Comparison of ENCODE assay signal across 22 cellular contexts in the genomic region with DNA sequence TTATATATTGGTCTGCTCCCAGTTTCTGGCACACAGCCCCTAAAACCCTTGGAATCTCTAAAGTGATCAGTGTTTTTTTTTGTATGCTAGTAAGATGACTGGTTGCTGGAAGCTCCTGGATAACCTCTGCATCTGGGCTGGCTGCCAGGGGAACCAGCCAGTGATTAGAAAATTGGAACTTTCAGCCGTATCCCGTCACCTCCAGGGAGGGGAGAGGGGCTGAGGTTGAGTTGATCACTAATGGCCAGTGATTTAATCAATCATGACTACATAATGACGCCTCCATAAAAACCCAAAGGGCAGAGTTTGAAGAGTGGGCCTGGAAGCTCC. TPM values are rescaled to one million over a fixed set of nuclear protein-coding genes. Genes with fewer than 3 reads are reported as not detected.
DNase-seq lines count a peak whose midpoint lies in the region; ATAC-seq and TF ChIP-seq lines count a peak whose summit lies in the region.
"Had no signal": no experiment of that assay in that cellular context is flagged by ENCODE, and none has a peak within 500 bp of the region (broad histone marks: within the 10 kb centered on the region; RNA-seq: fewer than 3 reads in every experiment).

No MANE protein-coding gene starts in this region.

- H3K36me3 ChIP-seq in SK-N-SH (replicated peaks in 1 of 2; ENCODE audit: control insufficient read depth in 1 of 2, insufficient read depth in 2 of 2, low read length in 1 of 2) (no peaks in the 10 kb centered on the region), heart right ventricle (no peaks in the 10 kb centered on the region)
- H3K36me3 ChIP-seq: HAP-1 had no signal

- no peak for TF ChIP-seq RAD21 in SK-N-SH (IDR thresholded peaks at IDR 0.05; ENCODE audit: low read length)

- H3K27ac ChIP-seq in SK-N-SH (ENCODE audit: low read depth in 2 of 2, low read length in 1 of 2) (no peak overlapping the region), VCaP (peak overlapping the region; percentile 10; the same call in 1 of the 2 replicates), heart right ventricle (no peak overlapping the region)
- H3K27ac ChIP-seq: HL-60, KMS-11, RWPE1 had no signal

- no peaks in the 10 kb centered on the region for H4K20me1 ChIP-seq in SK-N-SH (ENCODE audit: insufficient read depth)

- H3K9me3 ChIP-seq in SK-N-SH, result 0 out of 2 replicates have a peak, but pooled peaks cover 5% of the 10 kb centered on the region
- H3K9me3 ChIP-seq in heart right ventricle, result peaks cover 0 to 28% (median 15%) of the 10 kb centered on the region in 11 donors

- no peaks in the 10 kb centered on the region for H3K9me2 ChIP-seq in SK-N-SH

- H3F3A ChIP-seq in SK-N-SH (replicated peaks; ENCODE audit: insufficient read depth), result no peaks in the 10 kb centered on the region

- H3K4me3 ChIP-seq in SK-N-SH (ENCODE audit: low read depth in 2 of 2, low read length in 1 of 2) (no peak overlapping the region), heart right ventricle (no peak overlapping the region)
- H3K4me3 ChIP-seq: HAP-1 had no signal

- TF ChIP-seq CTCF in SK-N-SH (IDR thresholded peaks at IDR 0.05) (no peak), VCaP (conservative IDR thresholded peaks at IDR 0.05) (no peak), heart right ventricle (IDR thresholded peaks at IDR 0.05) (no peak)

- WGBS in SK-N-SH (ENCODE audit: low lambda C conversion rate), result 28% methylated on average over 3 of the region's 3 CpGs
- WGBS in heart right ventricle, 2 donors, result 21 to 35% methylated on average over 3 of the region's 3 CpGs

- no peaks in the 10 kb centered on the region for H3K79me2 ChIP-seq in SK-N-SH (ENCODE audit: insufficient read depth)

- peaks cover 0 to 14% of the 10 kb centered on the region in 2 experiments; a peak in 2 of 4 replicates for H3K4me1 ChIP-seq in SK-N-SH (ENCODE audit: control insufficient read depth in 1 of 2, insufficient read depth in 2 of 2, low read depth in 1 of 2, low read length in 1 of 2)
- H3K4me1 ChIP-seq in heart right ventricle, result no peaks in the 10 kb centered on the region
- H3K4me1 ChIP-seq: HAP-1 had no signal

- no peak overlapping the region for H3K9ac ChIP-seq in SK-N-SH
- H3K9ac ChIP-seq: KMS-11 had no signal

- POLR2A ChIA-PET in SK-N-SH (lab: Yijun Ruan, JAX), result interaction anchor here (1.0 to 1.2 kb wide), 2 partner anchors 48 to 134 kb away, joined by 3 read pairs; a partner anchor contains a TSS

- H3K27me3 ChIP-seq in SK-N-SH (ENCODE audit: insufficient read depth) (no peaks in the 10 kb centered on the region), heart right ventricle (peaks cover 0 to 4% (median 0%) of the 10 kb centered on the region in 7 donors)

- no peak for TF ChIP-seq EP300 in SK-N-SH (IDR thresholded peaks at IDR 0.05; ENCODE audit: borderline replicate concordance in 1 of 2, low read depth in 1 of 2, low read length in 1 of 2)

- no peak overlapping the region for H2AFZ ChIP-seq in SK-N-SH (ENCODE audit: low read depth)

- intact Hi-C loops in heart right ventricle (cut with DNase I), result no loop called here

- H3K4me2 ChIP-seq in SK-N-SH, result no peak overlapping the region
- H3K4me2 ChIP-seq: KMS-11 had no signal

- peak; percentile 72 for DNase-seq in DMS153 treated with DMSO at 0.1 percent for 48 hours (lab: John Stamatoyannopoulos, UW; ENCODE audit: unreplicated experiment)
- no peak for DNase-seq in DMS153 (lab: John Stamatoyannopoulos, UW)
- DNase-seq in SK-N-SH, result peak; percentile 26
- no peak for DNase-seq in heart right ventricle
- DNase-seq in NCI-H187 (lab: John Stamatoyannopoulos, UW), result no peak
- DNase-seq: 8988T, ACHN, DMS79 treated with DMSO at 0.1 percent for 48 hours, GOT3, HFFc6, NCI-H187 treated with DMSO at 0.1 percent for 48 hours, NCI-H2107, NCI-H524, NCI-H82, SHP77 had no signal

- ATAC-seq in SK-N-SH treated with all-trans-retinoic acid at 6 μM for 48 hours, result no peak
- no peak for ATAC-seq in heart right ventricle
- no peak for ATAC-seq in HG02759 (IDR thresholded peaks at IDR 0.05; ENCODE audit: unreplicated experiment)

- CTCF ChIA-PET in SK-N-SH (lab: Yijun Ruan, JAX), result interaction anchor here (0.7 to 1.7 kb wide), 4 partner anchors 26 to 83 kb away, joined by 3 to 6 read pairs (median 3); no protein-coding TSS in a partner anchor

TF ChIP-seq in SK-N-SH, 30 proteins besides CTCF, POLR2A, EP300 and RAD21 (continues in another document):
- TF ChIP-seq CHD2 (IDR thresholded peaks at IDR 0.05; ENCODE audit: low read length, partially characterized antibody) (no peak), GABPA (IDR thresholded peaks at IDR 0.05; ENCODE audit: low read depth) (no peak), RFX5 (IDR thresholded peaks at IDR 0.05; ENCODE audit: low read length) (no peak), MXI1 (IDR thresholded peaks at IDR 0.05; ENCODE audit: low read depth, low read length) (no peak), FOXM1 (IDR thresholded peaks at IDR 0.05; ENCODE audit: low read depth) (no peak), RXRA (IDR thresholded peaks at IDR 0.05; ENCODE audit: borderline replicate concordance, low read depth) (no peak), GATA2 (CRISPR knock-in tag; IDR thresholded peaks at IDR 0.05) (no peak), NRF1 (IDR thresholded peaks at IDR 0.05; ENCODE audit: low read depth, low read length) (no peak), EZH2phosphoT487 (IDR thresholded peaks at IDR 0.05; ENCODE audit: borderline replicate concordance, low read depth) (no peak), TEAD4 (IDR thresholded peaks at IDR 0.05; ENCODE audit: borderline replicate concordance, insufficient read depth) (no peak)
- TF ChIP-seq, protein P1, sequence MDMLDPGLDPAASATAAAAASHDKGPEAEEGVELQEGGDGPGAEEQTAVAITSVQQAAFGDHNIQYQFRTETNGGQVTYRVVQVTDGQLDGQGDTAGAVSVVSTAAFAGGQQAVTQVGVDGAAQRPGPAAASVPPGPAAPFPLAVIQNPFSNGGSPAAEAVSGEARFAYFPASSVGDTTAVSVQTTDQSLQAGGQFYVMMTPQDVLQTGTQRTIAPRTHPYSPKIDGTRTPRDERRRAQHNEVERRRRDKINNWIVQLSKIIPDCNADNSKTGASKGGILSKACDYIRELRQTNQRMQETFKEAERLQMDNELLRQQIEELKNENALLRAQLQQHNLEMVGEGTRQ (IDR thresholded peaks at IDR 0.05; ENCODE audit: borderline replicate concordance, low read depth, low read length), result no peak
- TF ChIP-seq, protein P2, sequence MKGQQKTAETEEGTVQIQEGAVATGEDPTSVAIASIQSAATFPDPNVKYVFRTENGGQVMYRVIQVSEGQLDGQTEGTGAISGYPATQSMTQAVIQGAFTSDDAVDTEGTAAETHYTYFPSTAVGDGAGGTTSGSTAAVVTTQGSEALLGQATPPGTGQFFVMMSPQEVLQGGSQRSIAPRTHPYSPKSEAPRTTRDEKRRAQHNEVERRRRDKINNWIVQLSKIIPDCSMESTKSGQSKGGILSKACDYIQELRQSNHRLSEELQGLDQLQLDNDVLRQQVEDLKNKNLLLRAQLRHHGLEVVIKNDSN (IDR thresholded peaks at IDR 0.05; ENCODE audit: borderline replicate concordance, low read depth), result no peak

TF ChIP-seq in SK-N-SH treated with all-trans-retinoic acid at 6 μM for 48 hours, 23 proteins besides CTCF, POLR2A, EP300 and RAD21:
- TF ChIP-seq ZNF70 (CRISPR knock-in tag; IDR thresholded peaks at IDR 0.05), result no peak
TF ChIP-seq in SK-N-SH treated with all-trans-retinoic acid at 6 μM for 48 hours: peak in this region for 0.

RNA-seq across cellular contexts. Expression of a gene that starts 48.0 kb away (rescaled TPM):
- polyA plus RNA-seq in SK-N-SH (2012; rRNA removed), result 158 and 218 TPM in 2 replicates
- 111 and 114 TPM in 2 replicates for polyA plus RNA-seq in SK-N-SH (2012; cell fraction: cytosol; rRNA removed)
- 520 and 629 TPM in 2 replicates for polyA plus RNA-seq in SK-N-SH (2012; cell fraction: nucleus; rRNA removed)
- total RNA-seq in heart right ventricle, result 10 to 100 TPM; 37.1 to 77.1 (median 46.7) TPM
- 10 to 100 TPM; 66.4 to 68.8 TPM for polyA plus RNA-seq in heart right ventricle

RNA-seq across cellular contexts. Expression of a gene that starts 59.5 kb away (rescaled TPM):
- 233 and 268 TPM in 2 replicates for polyA plus RNA-seq in SK-N-SH (2012; rRNA removed)
- 158 and 196 TPM in 2 replicates for polyA plus RNA-seq in SK-N-SH (2012; cell fraction: cytosol; rRNA removed)
- polyA plus RNA-seq in SK-N-SH (2012; cell fraction: nucleus; rRNA removed), result 526 and 663 TPM in 2 replicates
- total RNA-seq in heart right ventricle, result 100 to 1,000 TPM; 135 to 264 (median 224) TPM
- polyA plus RNA-seq in heart right ventricle, result 100 to 1,000 TPM; 120 to 206 TPM

Comparison
In these comparisons a context has a peak if more than half of its experiments do, and no peak if none do; other contexts are left out.
1. DNase-seq: peak in DMS153 treated with DMSO at 0.1 percent for 48 hours (single experiment) and SK-N-SH (single experiment); none in DMS153 (single experiment), heart right ventricle (0 of 2) and NCI-H187 (0 of 2).